28 cellular contexts compared by ENCODE assay signal in genomic region chr16:10822702-10823101, GRCh38. TPM values are rescaled to one million over a fixed set of nuclear protein-coding genes. Genes with fewer than 3 reads are reported as not detected.
"Had no signal": no experiment of that assay in that cellular context is flagged by ENCODE, and none has a peak within 500 bp of the region (broad histone marks: within the 10 kb centered on the region; RNA-seq: fewer than 3 reads in every experiment).

No MANE protein-coding gene starts in this region.

- H3K9me3 Mint-ChIP-seq: activated CD4-positive, alpha-beta T cell treated with anti-CD3 and anti-CD28 coated beads, Interleukin-2, amount 10 ng/mL, durations not matched to agents 24 days and 14 days; activated naive CD4-positive, alpha-beta T cell treated with anti-CD3 and anti-CD28 coated beads, Interleukin-2, amount 50 U/mL, for 72 hours; activated naive CD8-positive, alpha-beta T cell treated with anti-CD3 and anti-CD28 coated beads, Interleukin-2, amount 50 U/mL, for 24 hours; activated T-cell treated with anti-CD3 and anti-CD28 coated beads, Interleukin-2, amount 50 U/mL, for 24 hours; activated T-helper 1 cell treated with anti-CD3 and anti-CD28 coated beads, Interleukin-12 subunit alpha, Interleukin-12 subunit beta, Interleukin-2, Interleukin-4 antibody, amounts not matched to agents 30 ng/mL and 10 ng/mL and 1 ng/mL, durations not matched to agents 14 hours and 24 hours and 36 hours; T-helper 1 cell treated with Interleukin-12 subunit alpha and Interleukin-12 subunit beta and Interleukin-4 antibody, amounts not matched to agents 30 μg/mL and 1 μg/mL, for 36 hours; WTC11 had no signal

- ATAC-seq: activated CD8-positive, alpha-beta memory T cell treated with anti-CD3 and anti-CD28 coated beads, Interleukin-2, amount 10 ng/mL, durations not matched to agents 7 days and 5 days; activated naive CD4-positive, alpha-beta T cell treated with anti-CD3 and anti-CD28 coated beads, Interleukin-2, amount 50 U/mL, for 72 hours; activated naive CD8-positive, alpha-beta T cell treated with anti-CD3 and anti-CD28 coated beads, Interleukin-2, amount 50 U/mL, for 24 hours; PC-3; SK-N-SH treated with all-trans-retinoic acid at 6 μM for 48 hours; WTC11 had no signal

- H3K4me3 Mint-ChIP-seq: activated CD4-positive, alpha-beta T cell treated with anti-CD3 and anti-CD28 coated beads, Interleukin-2, amount 10 ng/mL, durations not matched to agents 24 days and 14 days; activated CD8-positive, alpha-beta memory T cell treated with anti-CD3 and anti-CD28 coated beads, Interleukin-2, amount 10 ng/mL, durations not matched to agents 7 days and 5 days; activated naive CD8-positive, alpha-beta T cell treated with anti-CD3 and anti-CD28 coated beads, Interleukin-2, amount 50 U/mL, for 24 hours; activated T-cell treated with anti-CD3 and anti-CD28 coated beads, Interleukin-2, amount 50 U/mL, for 24 hours; activated T-helper 1 cell treated with anti-CD3 and anti-CD28 coated beads, Interleukin-12 subunit alpha, Interleukin-12 subunit beta, Interleukin-2, Interleukin-4 antibody, amounts not matched to agents 30 ng/mL and 10 ng/mL and 1 ng/mL, durations not matched to agents 14 hours and 24 hours and 36 hours; brain; T-helper 1 cell treated with Interleukin-12 subunit alpha and Interleukin-12 subunit beta and Interleukin-4 antibody, amounts not matched to agents 30 μg/mL and 1 μg/mL, for 36 hours; WTC11 had no signal

- H3K4me3 ChIP-seq: ascending aorta, MG63, SJSA1 had no signal

- H3K36me3 ChIP-seq: ascending aorta, MG63, SJSA1 had no signal

- FAIRE-seq: RCC 7860 had no signal

- H3K4me1 Mint-ChIP-seq: activated CD4-positive, alpha-beta T cell treated with anti-CD3 and anti-CD28 coated beads, Interleukin-2, amount 10 ng/mL, durations not matched to agents 24 days and 14 days had no signal

- H3K27ac Mint-ChIP-seq: activated CD4-positive, alpha-beta T cell treated with anti-CD3 and anti-CD28 coated beads, Interleukin-2, amount 10 ng/mL, durations not matched to agents 24 days and 14 days; activated CD8-positive, alpha-beta memory T cell treated with anti-CD3 and anti-CD28 coated beads, Interleukin-2, amount 10 ng/mL, durations not matched to agents 7 days and 5 days; activated naive CD4-positive, alpha-beta T cell treated with anti-CD3 and anti-CD28 coated beads, Interleukin-2, amount 50 U/mL, for 72 hours; activated naive CD8-positive, alpha-beta T cell treated with anti-CD3 and anti-CD28 coated beads, Interleukin-2, amount 50 U/mL, for 24 hours; activated T-cell treated with anti-CD3 and anti-CD28 coated beads, Interleukin-2, amount 50 U/mL, for 24 hours; activated T-helper 1 cell treated with anti-CD3 and anti-CD28 coated beads, Interleukin-12 subunit alpha, Interleukin-12 subunit beta, Interleukin-2, Interleukin-4 antibody, amounts not matched to agents 30 ng/mL and 10 ng/mL and 1 ng/mL, durations not matched to agents 14 hours and 24 hours and 36 hours; brain; T-helper 1 cell treated with Interleukin-12 subunit alpha and Interleukin-12 subunit beta and Interleukin-4 antibody, amounts not matched to agents 30 μg/mL and 1 μg/mL, for 36 hours; WTC11 had no signal

- H3K4me1 ChIP-seq: SJSA1 had no signal

- H3K9me3 ChIP-seq: ascending aorta, MG63, SJSA1 had no signal

- H3K27ac ChIP-seq: ascending aorta, SJSA1 had no signal

- H3K27me3 ChIP-seq: ascending aorta, MG63, SJSA1 had no signal

- H3K36me3 Mint-ChIP-seq: activated CD8-positive, alpha-beta memory T cell treated with anti-CD3 and anti-CD28 coated beads, Interleukin-2, amount 10 ng/mL, durations not matched to agents 7 days and 5 days; activated naive CD4-positive, alpha-beta T cell treated with anti-CD3 and anti-CD28 coated beads, Interleukin-2, amount 50 U/mL, for 72 hours; brain; WTC11 had no signal

- DNase-seq: activated CD4-positive, alpha-beta T cell treated with anti-CD3 and anti-CD28 coated beads, Interleukin-2, amount 10 ng/mL, durations not matched to agents 24 days and 14 days; activated CD4-positive, alpha-beta T cell treated with anti-CD3 and anti-CD28 coated beads, Interleukin-2, amount 50 U/mL, for 48 hours; activated CD4-positive, CD25-positive, alpha-beta regulatory T cell treated with anti-CD3 and anti-CD28 coated beads, Interleukin-2, amount 50 U/mL, for 72 hours; activated CD8-positive, alpha-beta memory T cell treated with anti-CD3 and anti-CD28 coated beads, Interleukin-2, amount 10 ng/mL, durations not matched to agents 7 days and 5 days; activated effector memory CD4-positive, alpha-beta T cell treated with Interleukin-2 at 50 U/mL for 16 hours; activated naive CD4-positive, alpha-beta T cell treated with Interleukin-2 at 50 U/mL for 16 hours; activated naive CD8-positive, alpha-beta T cell treated with anti-CD3 and anti-CD28 coated beads, Interleukin-2, amount 50 U/mL, for 24 hours; activated T-cell treated with anti-CD3 and anti-CD28 coated beads, Interleukin-2, amount 50 U/mL, for 24 hours; amniotic stem cell; MG63; MV-4-11; NCI-H1105; NCI-H1436; NCI-H1694 treated with DMSO at 0.1 percent for 48 hours; NCI-H2081; NCI-H524; PC-3; SHP77; SW 1271 had no signal

RNA-seq across cellular contexts. Expression of gene TVP23A, which starts 4.1 kb away (rescaled TPM):
- total RNA-seq: activated CD4-positive, alpha-beta T cell treated with anti-CD3 and anti-CD28 coated beads, Interleukin-2, amount 10 ng/mL, durations not matched to agents 24 days and 14 days; activated CD8-positive, alpha-beta memory T cell treated with anti-CD3 and anti-CD28 coated beads, Interleukin-2, amount 10 ng/mL, durations not matched to agents 7 days and 5 days; activated naive CD4-positive, alpha-beta T cell treated with anti-CD3 and anti-CD28 coated beads, Interleukin-2, amount 50 U/mL, for 72 hours; activated T-helper 1 cell treated with anti-CD3 and anti-CD28 coated beads, Interleukin-12 subunit alpha, Interleukin-12 subunit beta, Interleukin-2, Interleukin-4 antibody, amounts not matched to agents 30 ng/mL and 10 ng/mL and 1 ng/mL, durations not matched to agents 14 hours and 24 hours and 36 hours; ascending aorta; PC-3; SJSA1 had no signal

RNA-seq across cellular contexts. Expression of gene CIITA, which starts 54.3 kb away (rescaled TPM):
- total RNA-seq: PC-3 had no signal
